ENCODE assay signal across 8 cellular contexts in the genomic region with DNA sequence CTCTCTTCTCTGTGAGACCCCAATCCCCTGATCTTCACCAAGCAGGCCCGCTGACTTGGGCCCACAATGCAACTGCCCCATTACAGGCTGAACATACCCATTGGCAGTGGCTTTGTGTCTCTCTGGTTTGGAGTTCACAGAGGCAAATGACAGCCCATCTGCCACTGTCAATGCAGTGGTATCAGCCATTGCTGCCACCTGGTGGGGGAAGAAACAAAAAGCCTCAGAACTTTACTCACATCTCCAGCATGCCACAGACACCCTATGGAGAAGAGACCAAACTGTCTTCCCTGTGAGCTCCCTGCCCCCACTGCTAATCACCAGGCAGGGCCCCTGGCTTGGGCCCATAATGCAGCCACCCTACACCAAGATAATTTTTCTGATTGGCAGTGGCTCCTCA.
DNase-seq lines count a peak whose midpoint lies in the region; ATAC-seq, FAIRE-seq and TF ChIP-seq lines count a peak whose summit lies in the region.

No MANE protein-coding gene starts in this region.

- TF ChIP-seq RAD21 in GM12878 (IDR thresholded peaks at IDR 0.05; ENCODE audit: insufficient read depth, low read depth, low read length), result peak; percentile 48; the same call in 1 of the 2 replicates

- H3K4me2 ChIP-seq in GM12878 (ENCODE audit: control insufficient read depth, insufficient read depth), result no peak overlapping the region

- DNase-seq in activated T-cell treated with anti-CD3 and anti-CD28 coated beads, Interleukin-2, amount 50 U/mL, for 48 hours, result peak; percentile 32 to 35
- no peak for DNase-seq in activated T-cell treated with anti-CD3 and anti-CD28 coated beads, Interleukin-2, amount 50 U/mL, for 1 hour
- DNase-seq in NCI-H1105 (lab: John Stamatoyannopoulos, UW) (peak; percentile 3), GM12878 (ENCODE audit: low read depth, low spot score) (no peak), psoas muscle (no peak), heart left ventricle (no peak), germinal center (ENCODE audit: low spot score) (no peak)

- H3K9me3 ChIP-seq in GM12878 (replicated peaks; ENCODE audit: control insufficient read depth, insufficient read depth, low read length) (no peaks in the 10 kb centered on the region), psoas muscle (no peaks in the 10 kb centered on the region), heart left ventricle (peaks cover 0 to 3% (median 0%) of the 10 kb centered on the region in 12 donors)

- H2AFZ ChIP-seq in GM12878 (ENCODE audit: control insufficient read depth, low read depth, low read length), result no peak overlapping the region

- no peaks in the 10 kb centered on the region for H3K79me2 ChIP-seq in GM12878 (ENCODE audit: control insufficient read depth, insufficient read depth, low read length)

- POLR2A ChIA-PET in GM12878 (lab: Charles Lee), result no interaction called here

- TF ChIP-seq CTCF in GM12878 (IDR thresholded peaks at IDR 0.05 in 2 of 3, conservative IDR thresholded peaks at IDR 0.05 in 1 of 3; ENCODE audit: control insufficient read depth in 2 of 3, extremely low read depth in 1 of 3, insufficient read depth in 1 of 3, low read depth in 3 of 3, low read length in 3 of 3) (peak; percentile 24 to 37 (median 26); a peak in 4 of 6 replicates), psoas muscle (IDR thresholded peaks at IDR 0.05) (peak; percentile 4), heart left ventricle (IDR thresholded peaks at IDR 0.05) (peak in 1 of 12 donors; percentile 22)

- peak; percentile 74 for ATAC-seq in GM12878
- ATAC-seq in psoas muscle, result no peak
- ATAC-seq in HG03097 (IDR thresholded peaks at IDR 0.05; ENCODE audit: low FRiP score, unreplicated experiment), result no peak
- ATAC-seq in heart left ventricle, result no peak

- no peaks in the 10 kb centered on the region for H3K27me3 ChIP-seq in GM12878 (replicated peaks in 1 of 2; ENCODE audit: control insufficient read depth in 2 of 2, insufficient read depth in 2 of 2, low read length in 1 of 2)
- peaks cover 0 to 3% (median 0%) of the 10 kb centered on the region in 3 donors for H3K27me3 ChIP-seq in psoas muscle (ENCODE audit: insufficient read depth in 3 of 3, low read length in 2 of 3)
- H3K27me3 ChIP-seq in heart left ventricle, result no peaks in the 10 kb centered on the region

- no peaks in the 10 kb centered on the region for H3K4me1 ChIP-seq in GM12878 (ENCODE audit: control insufficient read depth, insufficient read depth, low read length)
- H3K4me1 ChIP-seq in psoas muscle, result no peaks in the 10 kb centered on the region
- H3K4me1 ChIP-seq in heart left ventricle, result no peaks in the 10 kb centered on the region

- RAD21 ChIA-PET in GM12878 (lab: Charles Lee; ENCODE audit: unreplicated experiment), result no interaction called here

- 0% methylated on average over 1 of the region's 1 CpG for WGBS in GM12878 (ENCODE audit: insufficient coverage, insufficient replicate concordance, low lambda C conversion rate, missing lambda C conversion rate)
- WGBS in psoas muscle, 3 donors, result 55 to 60% (median 55%) methylated on average over 1 of the region's 1 CpG
- WGBS in heart left ventricle, 4 donors, result 31 to 65% (median 44%) methylated on average over 1 of the region's 1 CpG

- H3K27ac ChIP-seq in GM12878 (ENCODE audit: control insufficient read depth, insufficient read depth) (no peak overlapping the region), psoas muscle (no peak overlapping the region), heart left ventricle (no peak overlapping the region)

- H4K20me1 ChIP-seq in GM12878 (ENCODE audit: control insufficient read depth, insufficient read depth), result no peaks in the 10 kb centered on the region

- SMC1A ChIA-PET in GM12878 (lab: Charles Lee; ENCODE audit: uncharacterized antibody, unreplicated experiment), result no interaction called here

- TF ChIP-seq POLR2A in GM12878 (IDR thresholded peaks at IDR 0.05; ENCODE audit: low read depth, low read length) (no peak), heart left ventricle (IDR thresholded peaks at IDR 0.05) (no peak)

- no peak for FAIRE-seq in GM12878 (lab: Jason Lieb, UNC)

- no peaks in the 10 kb centered on the region for H3K36me3 ChIP-seq in GM12878 (ENCODE audit: control insufficient read depth in 2 of 2, insufficient read depth in 2 of 2, low read length in 1 of 2)
- no peaks in the 10 kb centered on the region for H3K36me3 ChIP-seq in psoas muscle (ENCODE audit: insufficient read depth in 1 of 2, low read depth in 1 of 2)
- no peaks in the 10 kb centered on the region for H3K36me3 ChIP-seq in heart left ventricle

- H3K9ac ChIP-seq in GM12878 (ENCODE audit: control insufficient read depth, insufficient read depth, low read length), result no peak overlapping the region

- CTCF ChIA-PET in GM12878 (lab: Yijun Ruan, JAX), result interaction anchor here (0.9 to 1.8 kb wide), 2 partner anchors 12 to 30 kb away, joined by 4 to 5 read pairs; no protein-coding TSS in a partner anchor

- no TSS peak for BruUV-seq in GM12878 (replicated peaks; lab: Mats Ljungman, UMichigan)

- in situ Hi-C loops in GM12878 (cut with MboI), result no loop called here

- no peak overlapping the region for H3K4me3 ChIP-seq in GM12878
- no peak overlapping the region for H3K4me3 ChIP-seq in psoas muscle
- H3K4me3 ChIP-seq in heart left ventricle, result no peak overlapping the region

- intact Hi-C loops in GM12878 (cut with micrococcal nuclease; ENCODE audit: unreplicated experiment) (no loop called here), psoas muscle (cut with DNase I) (no loop called here), heart left ventricle (cut with DNase I) (no loop called here)

- TF ChIP-seq EP300 in GM12878 (IDR thresholded peaks at IDR 0.05; ENCODE audit: borderline replicate concordance in 1 of 2, control insufficient read depth in 1 of 2, low read depth in 2 of 2, low read length in 2 of 2), result no peak

TF ChIP-seq in GM12878, 131 proteins besides CTCF, POLR2A, EP300 and RAD21:
- no peak for TF ChIP-seq IKZF1 (conservative IDR thresholded peaks at IDR 0.05)
- no peak for TF ChIP-seq HDGF (IDR thresholded peaks at IDR 0.05)
- no peak for TF ChIP-seq POLR2AphosphoS2 (IDR thresholded peaks at IDR 0.05; ENCODE audit: low read depth, low read length)
- TF ChIP-seq WRNIP1 (IDR thresholded peaks at IDR 0.05; ENCODE audit: borderline replicate concordance, low read depth, low read length), result no peak
- TF ChIP-seq NFXL1 (IDR thresholded peaks at IDR 0.05; ENCODE audit: borderline replicate concordance), result no peak
- no peak for TF ChIP-seq MAX (IDR thresholded peaks at IDR 0.05; ENCODE audit: low read depth, low read length)
- no peak for TF ChIP-seq PAX5 (IDR thresholded peaks at IDR 0.05; ENCODE audit: borderline replicate concordance, low read depth, low read length)
- no peak for TF ChIP-seq RELA (IDR thresholded peaks at IDR 0.05; ENCODE audit: borderline replicate concordance, partially characterized antibody)
- no peak for TF ChIP-seq ZBED1 (IDR thresholded peaks at IDR 0.05; ENCODE audit: borderline replicate concordance)
- TF ChIP-seq MYC (IDR thresholded peaks at IDR 0.05; ENCODE audit: insufficient read depth, insufficient read length, insufficient replicate concordance, low read length, severe bottlenecking), result no peak
- no peak for TF ChIP-seq BACH1 (IDR thresholded peaks at IDR 0.05; ENCODE audit: borderline replicate concordance)
- no peak for TF ChIP-seq ZNF384 (IDR thresholded peaks at IDR 0.05; ENCODE audit: borderline replicate concordance, low read depth, low read length)
- TF ChIP-seq ZNF207 (IDR thresholded peaks at IDR 0.05; ENCODE audit: borderline replicate concordance), result no peak
- TF ChIP-seq, protein P1, sequence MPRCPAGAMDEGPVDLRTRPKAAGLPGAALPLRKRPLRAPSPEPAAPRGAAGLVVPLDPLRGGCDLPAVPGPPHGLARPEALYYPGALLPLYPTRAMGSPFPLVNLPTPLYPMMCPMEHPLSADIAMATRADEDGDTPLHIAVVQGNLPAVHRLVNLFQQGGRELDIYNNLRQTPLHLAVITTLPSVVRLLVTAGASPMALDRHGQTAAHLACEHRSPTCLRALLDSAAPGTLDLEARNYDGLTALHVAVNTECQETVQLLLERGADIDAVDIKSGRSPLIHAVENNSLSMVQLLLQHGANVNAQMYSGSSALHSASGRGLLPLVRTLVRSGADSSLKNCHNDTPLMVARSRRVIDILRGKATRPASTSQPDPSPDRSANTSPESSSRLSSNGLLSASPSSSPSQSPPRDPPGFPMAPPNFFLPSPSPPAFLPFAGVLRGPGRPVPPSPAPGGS (IDR thresholded peaks at IDR 0.05; ENCODE audit: borderline replicate concordance, insufficient read depth, low read depth, low read length, poor library complexity, severe bottlenecking), result no peak
- TF ChIP-seq SRF (IDR thresholded peaks at IDR 0.05; ENCODE audit: low read depth in 2 of 2, low read length in 2 of 2), result no peak
TF ChIP-seq in GM12878: peak in this region for 0.

Comparison
In these comparisons a context has a peak if more than half of its experiments do, and no peak if none do; other contexts are left out.
1. DNase-seq: peak in activated T-cell treated with anti-CD3 and anti-CD28 coated beads, Interleukin-2, amount 50 U/mL, for 48 hours (2 of 2) and NCI-H1105 (single experiment); none in activated T-cell treated with anti-CD3 and anti-CD28 coated beads, Interleukin-2, amount 50 U/mL, for 1 hour (single experiment), GM12878 (single experiment), psoas muscle (0 of 2), heart left ventricle (0 of 5) and germinal center (single experiment).